In genomic region chr20:1368448-1369199, GRCh38 we compare ENCODE assay signal across 1 cellular context.
TF ChIP-seq lines count a peak whose summit lies in the region.

No MANE protein-coding gene starts in this region.

TF ChIP-seq in HepG2, 621 proteins besides CTCF, POLR2A, EP300 and RAD21:
- TF ChIP-seq RBM22 (optimal IDR thresholded peaks at IDR 0.05; ENCODE audit: low read length), result peak; percentile 62
- TF ChIP-seq ZBTB42 (CRISPR knock-in tag; IDR thresholded peaks at IDR 0.05), result no peak
TF ChIP-seq in HepG2: peak in this region for 1.
